Comparison of ENCODE assay signal across 2 cellular contexts in genomic region chr2:38360177-38360576, GRCh38.
TF ChIP-seq lines count a peak whose summit lies in the region.

No MANE protein-coding gene starts in this region.

TF ChIP-seq in HepG2, 621 proteins besides CTCF, POLR2A, EP300 and RAD21:
- TF ChIP-seq ZNF121 (CRISPR knock-in tag; IDR thresholded peaks at IDR 0.05) (peak; percentile 93), TCF7 (IDR thresholded peaks at IDR 0.05; ENCODE audit: low read depth) (no peak)

TF ChIP-seq in WTC11, 78 proteins besides CTCF, POLR2A, EP300 and RAD21:
- TF ChIP-seq PRDM15 (CRISPR knock-in tag; IDR thresholded peaks at IDR 0.05), result no peak
- no peak for TF ChIP-seq ZNF416 (CRISPR knock-in tag; IDR thresholded peaks at IDR 0.05)
- no peak for TF ChIP-seq CREB1 (CRISPR knock-in tag; IDR thresholded peaks at IDR 0.05)
- peak; percentile 94 for TF ChIP-seq ZNF121 (CRISPR knock-in tag; IDR thresholded peaks at IDR 0.05)
- TF ChIP-seq RORB (CRISPR knock-in tag; IDR thresholded peaks at IDR 0.05), result no peak
TF ChIP-seq in WTC11: peak in this region for 1.
